In the genomic region with DNA sequence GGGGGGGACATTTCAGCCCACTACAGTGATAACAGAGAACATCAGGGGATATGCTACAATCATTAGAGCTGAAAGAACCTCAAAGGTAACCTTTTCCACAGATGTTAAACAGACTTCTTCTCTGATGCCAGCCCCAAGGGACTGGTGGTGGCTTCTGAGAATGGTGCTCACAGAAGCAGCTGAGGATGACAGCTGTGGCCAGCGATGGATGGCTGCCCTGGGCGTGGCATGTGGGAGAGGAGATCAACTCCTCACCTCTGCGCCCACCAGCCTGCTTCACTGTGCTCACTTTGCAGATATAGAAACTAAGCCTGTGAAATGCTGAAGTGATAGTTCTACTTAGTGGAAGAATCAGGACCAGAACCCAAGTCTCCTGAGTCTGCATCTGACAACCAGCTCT, we compare ENCODE assay signal across 1 cellular context.
TF ChIP-seq lines count a peak whose summit lies in the region.

No MANE protein-coding gene starts in this region.

TF ChIP-seq in GM23338, 12 proteins besides CTCF, POLR2A, EP300 and RAD21 (continued from another document):
- TF ChIP-seq, protein P1, sequence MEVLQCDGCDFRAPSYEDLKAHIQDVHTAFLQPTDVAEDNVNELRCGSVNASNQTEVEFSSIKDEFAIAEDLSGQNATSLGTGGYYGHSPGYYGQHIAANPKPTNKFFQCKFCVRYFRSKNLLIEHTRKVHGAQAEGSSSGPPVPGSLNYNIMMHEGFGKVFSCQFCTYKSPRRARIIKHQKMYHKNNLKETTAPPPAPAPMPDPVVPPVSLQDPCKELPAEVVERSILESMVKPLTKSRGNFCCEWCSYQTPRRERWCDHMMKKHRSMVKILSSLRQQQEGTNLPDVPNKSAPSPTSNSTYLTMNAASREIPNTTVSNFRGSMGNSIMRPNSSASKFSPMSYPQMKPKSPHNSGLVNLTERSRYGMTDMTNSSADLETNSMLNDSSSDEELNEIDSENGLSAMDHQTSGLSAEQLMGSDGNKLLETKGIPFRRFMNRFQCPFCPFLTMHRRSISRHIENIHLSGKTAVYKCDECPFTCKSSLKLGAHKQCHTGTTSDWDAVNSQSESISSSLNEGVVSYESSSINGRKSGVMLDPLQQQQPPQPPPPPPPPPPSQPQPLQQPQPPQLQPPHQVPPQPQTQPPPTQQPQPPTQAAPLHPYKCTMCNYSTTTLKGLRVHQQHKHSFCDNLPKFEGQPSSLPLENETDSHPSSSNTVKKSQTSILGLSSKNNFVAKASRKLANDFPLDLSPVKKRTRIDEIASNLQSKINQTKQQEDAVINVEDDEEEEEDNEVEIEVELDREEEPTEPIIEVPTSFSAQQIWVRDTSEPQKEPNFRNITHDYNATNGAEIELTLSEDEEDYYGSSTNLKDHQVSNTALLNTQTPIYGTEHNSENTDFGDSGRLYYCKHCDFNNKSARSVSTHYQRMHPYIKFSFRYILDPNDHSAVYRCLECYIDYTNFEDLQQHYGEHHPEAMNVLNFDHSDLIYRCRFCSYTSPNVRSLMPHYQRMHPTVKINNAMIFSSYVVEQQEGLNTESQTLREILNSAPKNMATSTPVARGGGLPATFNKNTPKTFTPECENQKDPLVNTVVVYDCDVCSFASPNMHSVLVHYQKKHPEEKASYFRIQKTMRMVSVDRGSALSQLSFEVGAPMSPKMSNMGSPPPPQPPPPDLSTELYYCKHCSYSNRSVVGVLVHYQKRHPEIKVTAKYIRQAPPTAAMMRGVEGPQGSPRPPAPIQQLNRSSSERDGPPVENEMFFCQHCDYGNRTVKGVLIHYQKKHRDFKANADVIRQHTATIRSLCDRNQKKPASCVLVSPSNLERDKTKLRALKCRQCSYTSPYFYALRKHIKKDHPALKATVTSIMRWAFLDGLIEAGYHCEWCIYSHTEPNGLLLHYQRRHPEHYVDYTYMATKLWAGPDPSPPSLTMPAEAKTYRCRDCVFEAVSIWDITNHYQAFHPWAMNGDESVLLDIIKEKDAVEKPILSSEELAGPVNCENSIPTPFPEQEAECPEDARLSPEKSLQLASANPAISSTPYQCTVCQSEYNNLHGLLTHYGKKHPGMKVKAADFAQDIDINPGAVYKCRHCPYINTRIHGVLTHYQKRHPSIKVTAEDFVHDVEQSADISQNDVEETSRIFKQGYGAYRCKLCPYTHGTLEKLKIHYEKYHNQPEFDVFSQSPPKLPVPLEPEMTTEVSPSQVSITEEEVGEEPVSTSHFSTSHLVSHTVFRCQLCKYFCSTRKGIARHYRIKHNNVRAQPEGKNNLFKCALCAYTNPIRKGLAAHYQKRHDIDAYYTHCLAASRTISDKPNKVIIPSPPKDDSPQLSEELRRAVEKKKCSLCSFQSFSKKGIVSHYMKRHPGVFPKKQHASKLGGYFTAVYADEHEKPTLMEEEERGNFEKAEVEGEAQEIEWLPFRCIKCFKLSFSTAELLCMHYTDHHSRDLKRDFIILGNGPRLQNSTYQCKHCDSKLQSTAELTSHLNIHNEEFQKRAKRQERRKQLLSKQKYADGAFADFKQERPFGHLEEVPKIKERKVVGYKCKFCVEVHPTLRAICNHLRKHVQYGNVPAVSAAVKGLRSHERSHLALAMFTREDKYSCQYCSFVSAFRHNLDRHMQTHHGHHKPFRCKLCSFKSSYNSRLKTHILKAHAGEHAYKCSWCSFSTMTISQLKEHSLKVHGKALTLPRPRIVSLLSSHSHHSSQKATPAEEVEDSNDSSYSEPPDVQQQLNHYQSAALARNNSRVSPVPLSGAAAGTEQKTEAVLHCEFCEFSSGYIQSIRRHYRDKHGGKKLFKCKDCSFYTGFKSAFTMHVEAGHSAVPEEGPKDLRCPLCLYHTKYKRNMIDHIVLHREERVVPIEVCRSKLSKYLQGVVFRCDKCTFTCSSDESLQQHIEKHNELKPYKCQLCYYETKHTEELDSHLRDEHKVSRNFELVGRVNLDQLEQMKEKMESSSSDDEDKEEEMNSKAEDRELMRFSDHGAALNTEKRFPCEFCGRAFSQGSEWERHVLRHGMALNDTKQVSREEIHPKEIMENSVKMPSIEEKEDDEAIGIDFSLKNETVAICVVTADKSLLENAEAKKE (CRISPR knock-in tag; IDR thresholded peaks at IDR 0.05): no peak
- TF ChIP-seq JUNB (IDR thresholded peaks at IDR 0.05; ENCODE audit: unreplicated experiment) (no peak), ZNF331 (CRISPR knock-in tag; IDR thresholded peaks at IDR 0.05; ENCODE audit: low read depth) (no peak), POLR2AphosphoS5 (IDR thresholded peaks at IDR 0.05; ENCODE audit: low read depth) (no peak), EZH2 (IDR thresholded peaks at IDR 0.05; ENCODE audit: low read depth, unreplicated experiment) (no peak)
